ENCODE assay signal across 20 cellular contexts in the genomic region with DNA sequence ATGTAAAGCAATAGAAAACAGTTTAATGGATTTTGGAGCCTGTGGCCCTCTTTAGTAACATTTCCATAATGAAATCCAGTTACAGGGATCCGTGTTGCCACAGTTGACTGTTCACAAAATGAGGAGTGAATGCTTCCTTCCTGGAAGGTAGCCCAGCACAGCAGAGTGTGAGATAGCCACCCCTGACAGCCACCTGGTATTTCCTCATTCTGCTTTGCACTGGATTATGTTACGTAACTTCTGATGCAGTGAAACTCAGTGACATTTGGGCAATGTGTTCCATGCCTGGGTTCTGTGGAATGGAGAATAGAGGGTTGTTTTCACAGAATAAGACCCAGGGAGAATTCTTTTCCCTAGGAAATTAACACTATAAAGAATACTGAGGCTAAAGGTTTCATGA.
"Had no signal": no experiment of that assay in that cellular context is flagged by ENCODE, and none has a peak within 500 bp of the region (broad histone marks: within the 10 kb centered on the region; RNA-seq: fewer than 3 reads in every experiment).

No MANE protein-coding gene starts in this region.

- DNase-seq: activated CD4-positive, alpha-beta T cell treated with anti-CD3 and anti-CD28 coated beads, Interleukin-2, amount 50 U/mL, for 1 hour; activated CD8-positive, alpha-beta T cell treated with anti-CD3 and anti-CD28 coated beads, Interleukin-2, amount 10 ng/mL, durations not matched to agents 7 days and 5 days; activated gamma-delta T cell; activated naive CD4-positive, alpha-beta T cell treated with anti-CD3 and anti-CD28 coated beads, Interleukin-2, amount 50 U/mL, for 16 hours; activated naive CD8-positive, alpha-beta T cell treated with anti-CD3 and anti-CD28 coated beads, Interleukin-2, amount 50 U/mL, for 24 hours; colonic mucosa; effector memory CD8-positive, alpha-beta T cell; glutamatergic neuron; immature natural killer cell; left ventricle myocardium superior; mammary epithelial cell; naive thymus-derived CD8-positive, alpha-beta T cell; stimulated activated CD4-positive, alpha-beta T cell treated with anti-CD3 and anti-CD28 coated beads, Interleukin-12 subunit alpha, Interleukin-12 subunit beta, amount 100 ng/mL, for 4 hours; stimulated activated naive CD8-positive, alpha-beta T cell treated with anti-CD3 and anti-CD28 coated beads, Interleukin-15, amount 100 ng/mL, for 72 hours; trophoblast cell had no signal

- ATAC-seq: activated CD4-positive, CD25-positive, alpha-beta regulatory T cell treated with anti-CD3 and anti-CD28 coated beads, Interleukin-2, amount 50 U/mL, for 24 hours; activated CD8-positive, alpha-beta T cell treated with anti-CD3 and anti-CD28 coated beads, Interleukin-2, amount 10 ng/mL, durations not matched to agents 7 days and 5 days; activated naive CD8-positive, alpha-beta T cell treated with anti-CD3 and anti-CD28 coated beads, Interleukin-2, amount 50 U/mL, for 24 hours; effector memory CD8-positive, alpha-beta T cell; esophagus mucosa; left ventricle myocardium superior; naive thymus-derived CD8-positive, alpha-beta T cell; stimulated activated effector memory CD8-positive, alpha-beta T cell treated with anti-CD3 and anti-CD28 coated beads, Interleukin-12 subunit alpha, Interleukin-12 subunit beta, amount 100 ng/mL, for 72 hours; stimulated activated naive CD8-positive, alpha-beta T cell treated with anti-CD3 and anti-CD28 coated beads, Interleukin-15, amount 100 ng/mL, for 72 hours had no signal

- FAIRE-seq: endothelial cell of umbilical vein, frontal cortex had no signal
